10 cellular contexts compared by ENCODE assay signal in genomic region chr9:99192786-99193465, GRCh38. TPM values are rescaled to one million over a fixed set of nuclear protein-coding genes. Genes with fewer than 3 reads are reported as not detected.
A peak's percentile ranks its signal among the peaks of the same experiment; 100 is the strongest.
DNase-seq lines count a peak whose midpoint lies in the region; ATAC-seq and TF ChIP-seq lines count a peak whose summit lies in the region.
"Had no signal": no experiment of that assay in that cellular context is flagged by ENCODE, and none has a peak within 500 bp of the region (broad histone marks: within the 10 kb centered on the region; RNA-seq: fewer than 3 reads in every experiment).

No MANE protein-coding gene starts in this region.

- in situ Hi-C loops in astrocyte of the spinal cord (cut with HindIII; ENCODE audit: low sequenced_read_pairs): no loop called here

- H3K27me3 Mint-ChIP-seq in neural progenitor cell (ENCODE audit: insufficient read depth, low read depth): peaks cover 2% of the 10 kb centered on the region

- peak; percentile 39 for TF ChIP-seq CTCF in astrocyte of the spinal cord (IDR thresholded peaks at IDR 0.05; ENCODE audit: low read depth, low read length)
- peak; percentile 30 for TF ChIP-seq CTCF in neural progenitor cell (IDR thresholded peaks at IDR 0.05)
- TF ChIP-seq CTCF in ascending aorta (IDR thresholded peaks at IDR 0.05): no peak

- H4K20me1 ChIP-seq in neural progenitor cell (ENCODE audit: low read depth): no peaks in the 10 kb centered on the region

- peaks cover 2% of the 10 kb centered on the region for H3K9me3 Mint-ChIP-seq in neural progenitor cell

- H3K27me3 ChIP-seq in neural progenitor cell (no peaks in the 10 kb centered on the region), ascending aorta (no peaks in the 10 kb centered on the region)

- DNase-seq in ELR (ENCODE audit: low read depth): peak; percentile 60
- DNase-seq in M059J (ENCODE audit: low read depth): peak; percentile 47
- no peak for DNase-seq in astrocyte of the spinal cord (ENCODE audit: low read depth, low spot score)
- DNase-seq in neural progenitor cell (ENCODE audit: low spot score): no peak
- no peak for DNase-seq in ascending aorta (ENCODE audit: low spot score in 2 of 2)
- no peak for DNase-seq in NCI-H1417 treated with DMSO at 0.1 percent for 48 hours (lab: John Stamatoyannopoulos, UW)
- DNase-seq: cortex of kidney, MM.1S, posterior cingulate gyrus had no signal

- H2AFZ ChIP-seq in neural progenitor cell (replicated peaks): no peak overlapping the region

- H3F3A ChIP-seq in neural progenitor cell (ENCODE audit: low read depth): peaks cover 16% of the 10 kb centered on the region

- H3K4me1 ChIP-seq in neural progenitor cell: peaks cover 6% of the 10 kb centered on the region
- no peaks in the 10 kb centered on the region for H3K4me1 ChIP-seq in ascending aorta

- H3K9ac ChIP-seq in neural progenitor cell: no peak overlapping the region

- no peak overlapping the region for H3K4me3 Mint-ChIP-seq in neural progenitor cell

- H3K4me3 ChIP-seq in astrocyte of the spinal cord (ENCODE audit: low read depth, low read length) (no peak overlapping the region), neural progenitor cell (no peak overlapping the region), ascending aorta (no peak overlapping the region)

- H3K9me3 ChIP-seq in neural progenitor cell (ENCODE audit: low read depth) (no peaks in the 10 kb centered on the region), ascending aorta (no peaks in the 10 kb centered on the region)

- H3K27ac ChIP-seq in neural progenitor cell: no peak overlapping the region
- no peak overlapping the region for H3K27ac ChIP-seq in ascending aorta

- H3K4me1 Mint-ChIP-seq in neural progenitor cell: peaks cover 3% of the 10 kb centered on the region

- no peak for ATAC-seq in GM18867 (IDR thresholded peaks at IDR 0.05; ENCODE audit: unreplicated experiment)

- H3K36me3 ChIP-seq in neural progenitor cell (no peaks in the 10 kb centered on the region), ascending aorta (no peaks in the 10 kb centered on the region)

- H3K27ac Mint-ChIP-seq in neural progenitor cell: no peak overlapping the region

- H3K36me3 Mint-ChIP-seq in neural progenitor cell: peaks cover 1% of the 10 kb centered on the region

- H3K79me2 ChIP-seq in neural progenitor cell (ENCODE audit: low read depth): no peaks in the 10 kb centered on the region

- H3K4me2 ChIP-seq in neural progenitor cell: no peak overlapping the region

- intact Hi-C loops in ascending aorta (cut with DNase I): no loop called here

RNA-seq across cellular contexts. Expression of gene ALG2, which starts 28.8 kb away (rescaled TPM):
- total RNA-seq in M059J (2014; rRNA removed; shearing (Covaris generic)): 70.9 and 76.9 TPM in 2 replicates
- total RNA-seq in neural progenitor cell (ENCODE audit: low replicate concordance): 25.0 and 26.0 TPM in 2 replicates
- 17.1 TPM for total RNA-seq in ascending aorta

RNA-seq across cellular contexts. Expression of gene SEC61B, which starts 29.2 kb away (rescaled TPM):
- 235 and 239 TPM in 2 replicates for total RNA-seq in M059J (2014; rRNA removed; shearing (Covaris generic))
- 83.7 and 99.2 TPM in 2 replicates for total RNA-seq in neural progenitor cell (ENCODE audit: low replicate concordance)
- total RNA-seq in ascending aorta: 88.7 TPM

Comparison
In these comparisons a context has a peak if more than half of its experiments do, and no peak if none do; other contexts are left out.
1. DNase-seq: peak in ELR (single experiment) and M059J (single experiment); none in astrocyte of the spinal cord (single experiment), neural progenitor cell (single experiment), ascending aorta (0 of 2) and NCI-H1417 treated with DMSO at 0.1 percent for 48 hours (single experiment).
2. CTCF ChIP-seq: peak in astrocyte of the spinal cord (single experiment) and neural progenitor cell (single experiment); none in ascending aorta (0 of 3).